ENCODE assay signal across 1 cellular context in genomic region chr6:35185971-35186370, GRCh38.
TF ChIP-seq lines count a peak whose summit lies in the region.

No MANE protein-coding gene starts in this region.

TF ChIP-seq in SK-N-SH, 30 proteins besides CTCF, POLR2A, EP300 and RAD21 (continued from another document):
- TF ChIP-seq USF1 (IDR thresholded peaks at IDR 0.05; ENCODE audit: borderline replicate concordance, low read depth) = no peak
- TF ChIP-seq PBX3 (IDR thresholded peaks at IDR 0.05) = no peak
- no peak for TF ChIP-seq GABPA (IDR thresholded peaks at IDR 0.05; ENCODE audit: low read depth)
- no peak for TF ChIP-seq SMC3 (IDR thresholded peaks at IDR 0.05; ENCODE audit: low read depth, low read length)
- TF ChIP-seq ELF1 (IDR thresholded peaks at IDR 0.05) = no peak
- TF ChIP-seq RXRA (IDR thresholded peaks at IDR 0.05; ENCODE audit: borderline replicate concordance, low read depth) = no peak
- no peak for TF ChIP-seq REST (IDR thresholded peaks at IDR 0.05; ENCODE audit: low read depth, low read length)
- no peak for TF ChIP-seq ZBTB33 (IDR thresholded peaks at IDR 0.05; ENCODE audit: borderline replicate concordance, low read depth)
- no peak for TF ChIP-seq TCF12 (IDR thresholded peaks at IDR 0.05)
- TF ChIP-seq FOXM1 (IDR thresholded peaks at IDR 0.05; ENCODE audit: low read depth) = no peak
